ENCODE assay signal across 8 cellular contexts in the genomic region with DNA sequence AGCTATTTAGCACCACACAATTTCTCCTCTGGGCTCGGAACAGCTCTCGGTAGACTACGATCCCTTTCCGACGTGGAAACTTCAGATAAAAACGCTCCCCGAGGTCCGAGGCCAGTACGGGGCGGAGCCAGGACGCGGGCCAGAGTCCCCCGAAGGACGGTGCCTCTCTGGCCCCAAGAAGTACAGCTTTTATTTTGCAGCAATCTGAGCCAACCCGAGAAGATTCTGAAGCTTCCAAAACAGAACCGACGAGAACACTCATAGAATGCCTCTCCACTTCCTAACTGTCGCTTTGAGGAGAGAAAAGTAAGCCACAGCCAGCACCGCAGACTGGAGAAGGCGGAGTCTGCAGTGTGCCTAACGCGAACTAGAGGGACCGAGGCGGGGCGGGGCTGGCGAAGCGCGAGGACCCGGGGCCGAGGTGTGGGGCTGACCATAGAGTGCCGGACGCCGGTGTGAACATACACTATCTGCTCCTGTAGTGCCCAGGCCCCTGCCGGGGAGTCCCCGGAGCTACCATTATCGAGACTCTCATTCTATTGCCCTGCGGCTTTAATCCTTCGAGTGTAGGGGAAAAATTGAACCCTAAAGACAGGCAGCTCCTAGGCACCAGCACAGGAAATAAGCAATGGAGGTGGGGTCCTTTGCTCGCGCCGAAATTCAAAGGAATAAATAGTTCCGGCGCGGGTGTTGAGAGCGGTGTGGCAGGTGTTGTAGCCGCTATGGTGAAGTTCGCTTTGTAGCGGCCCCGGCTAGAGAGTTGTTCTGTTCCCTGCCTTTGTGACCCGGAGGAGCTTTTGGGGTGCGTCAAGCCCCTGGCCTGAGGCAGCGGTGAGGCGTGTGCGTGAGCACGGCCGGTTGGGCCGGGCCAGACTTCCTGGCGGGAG. TPM values are rescaled to one million over a fixed set of nuclear protein-coding genes. Genes with fewer than 3 reads are reported as not detected.
DNase-seq lines count a peak whose midpoint lies in the region; ATAC-seq and TF ChIP-seq lines count a peak whose summit lies in the region.

A gene (plus strand): TSS at position 663 of the 887 bp plus-strand sequence. CDS start 1,076 bp downstream, outside the sequence.

- H3K36me3 Mint-ChIP-seq in activated T-cell treated with anti-CD3 and anti-CD28 coated beads, Interleukin-2, amount 50 U/mL, for 24 hours (ENCODE audit: low read depth), result peaks cover 49% of the 10 kb centered on the region

- DNase-seq in DMS153 (lab: John Stamatoyannopoulos, UW) (peak; percentile 87), PC-9 (peak; percentile 75 to 95)
- DNase-seq in Jurkat, Clone E6-1 (ENCODE audit: low read depth, low spot score), result peak; percentile 94
- peak; percentile 96 for DNase-seq in activated T-cell treated with anti-CD3 and anti-CD28 coated beads, Interleukin-2, amount 50 U/mL, for 24 hours
- DNase-seq in stimulated activated CD8-positive, alpha-beta memory T cell treated with anti-CD3 and anti-CD28 coated beads, Interleukin-7, amount 100 ng/mL, for 1 hour (ENCODE audit: low read depth in 2 of 2), result peak; percentile 86 to 87

- no peaks in the 10 kb centered on the region for H3K9me2 ChIP-seq in PC-9 (ENCODE audit: insufficient read depth)

- no peaks in the 10 kb centered on the region; the same call in 1 of the 2 replicates for H4K20me1 ChIP-seq in PC-9 (ENCODE audit: insufficient read depth)

- CTCF ChIA-PET in PC-9 (lab: Charles Lee), result no interaction called here

- POLR2A ChIA-PET in PC-9 (lab: Charles Lee; ENCODE audit: unreplicated experiment), result interaction anchor here (0.6 to 0.7 kb wide), 6 partner anchors 11 to 582 kb away, joined by 3 to 11 read pairs (median 4); no protein-coding TSS in a partner anchor

- H3K4me1 ChIP-seq in PC-9 (replicated peaks; ENCODE audit: insufficient read depth) (peaks cover 22% of the 10 kb centered on the region), esophagus (ENCODE audit: control insufficient read depth in 2 of 2, insufficient read depth in 2 of 2, low read length in 1 of 2) (no peaks in the 10 kb centered on the region), mucosa of stomach (ENCODE audit: control insufficient read depth, insufficient read depth, low read length) (peaks cover 8% of the 10 kb centered on the region)

- peaks cover 12% of the 10 kb centered on the region for H3K79me2 ChIP-seq in PC-9 (ENCODE audit: low read depth)

- ATAC-seq in GM21619 (IDR thresholded peaks at IDR 0.05; ENCODE audit: unreplicated experiment), result peak; percentile 89

- peaks cover 4% of the 10 kb centered on the region; the same call in 1 of the 2 replicates for H3F3A ChIP-seq in PC-9 (ENCODE audit: insufficient read depth, low read depth)

- no peaks in the 10 kb centered on the region for H3K36me3 ChIP-seq in PC-9 (ENCODE audit: low read depth)
- no peaks in the 10 kb centered on the region for H3K36me3 ChIP-seq in esophagus (ENCODE audit: control insufficient read depth in 2 of 2, insufficient read depth in 2 of 2, low read length in 1 of 2)
- H3K36me3 ChIP-seq in mucosa of stomach (ENCODE audit: control insufficient read depth, insufficient read depth, low read length), result no peaks in the 10 kb centered on the region

- peak within 1 kb of the TSS; percentile 90 for H3K9ac ChIP-seq in mucosa of stomach (ENCODE audit: low read length)

- H3K4me3 ChIP-seq in Jurkat, Clone E6-1 (ENCODE audit: low read length), result peak within 1 kb of the TSS; percentile 86
- H3K4me3 ChIP-seq in PC-9, result peak within 1 kb of the TSS; percentile 71
- peak within 1 kb of the TSS; percentile 62 to 69 for H3K4me3 ChIP-seq in esophagus (ENCODE audit: low read depth in 1 of 2, low read length in 2 of 2)
- peak within 1 kb of the TSS; percentile 78 for H3K4me3 ChIP-seq in mucosa of stomach (ENCODE audit: low read length)

- H2AFZ ChIP-seq in PC-9, result peak within 1 kb of the TSS; percentile 87

- peak within 1 kb of the TSS; percentile 98 for H3K4me3 Mint-ChIP-seq in activated T-cell treated with anti-CD3 and anti-CD28 coated beads, Interleukin-2, amount 50 U/mL, for 24 hours

- BruUV-seq in PC-9 (replicated peaks; lab: Mats Ljungman, UMichigan), result TSS peak; percentile 81

- peak within 1 kb of the TSS; percentile 85 for H3K27ac ChIP-seq in PC-9
- peak within 1 kb of the TSS; percentile 89 to 95 for H3K27ac ChIP-seq in esophagus (ENCODE audit: low read depth in 2 of 2, low read length in 1 of 2)

- peak within 1 kb of the TSS; percentile 99 for H3K27ac Mint-ChIP-seq in activated T-cell treated with anti-CD3 and anti-CD28 coated beads, Interleukin-2, amount 50 U/mL, for 24 hours

- H3K4me1 Mint-ChIP-seq in activated T-cell treated with anti-CD3 and anti-CD28 coated beads, Interleukin-2, amount 50 U/mL, for 24 hours (ENCODE audit: low read depth), result peaks cover 46% of the 10 kb centered on the region

- no peak for TF ChIP-seq CTCF in PC-9 (conservative IDR thresholded peaks at IDR 0.05)

- no peaks in the 10 kb centered on the region for H3K27me3 Mint-ChIP-seq in activated T-cell treated with anti-CD3 and anti-CD28 coated beads, Interleukin-2, amount 50 U/mL, for 24 hours

- H3K9me3 ChIP-seq in PC-9 (ENCODE audit: insufficient read depth, low read depth), result no peaks in the 10 kb centered on the region; the same call in 1 of the 2 replicates
- no peaks in the 10 kb centered on the region for H3K9me3 ChIP-seq in esophagus (ENCODE audit: control insufficient read depth in 2 of 2, insufficient read depth in 1 of 2, low read depth in 1 of 2, low read length in 1 of 2)
- no peaks in the 10 kb centered on the region for H3K9me3 ChIP-seq in mucosa of stomach (ENCODE audit: control insufficient read depth, low read length)

- H3K4me2 ChIP-seq in PC-9, result peak within 1 kb of the TSS; percentile 97

- WGBS in esophagus, 2 donors, result 0% methylated on average over 58 of the region's 58 CpGs

- no peaks in the 10 kb centered on the region for H3K9me3 Mint-ChIP-seq in activated T-cell treated with anti-CD3 and anti-CD28 coated beads, Interleukin-2, amount 50 U/mL, for 24 hours

- no peaks in the 10 kb centered on the region for H3K27me3 ChIP-seq in PC-9 (ENCODE audit: insufficient read depth, low read depth)
- no peaks in the 10 kb centered on the region for H3K27me3 ChIP-seq in esophagus (ENCODE audit: control insufficient read depth in 1 of 2, insufficient read depth in 2 of 2, low read length in 2 of 2)
- H3K27me3 ChIP-seq in mucosa of stomach (ENCODE audit: control insufficient read depth, insufficient read depth, low read length), result no peaks in the 10 kb centered on the region

- intact Hi-C loops in PC-9 (cut with micrococcal nuclease; ENCODE audit: unreplicated experiment), result loop anchor here (2.0 to 5.0 kb wide), 2 partner anchors 19 to 653 kb away; a partner anchor contains a TSS

RNA-seq across cellular contexts. Expression of the gene that starts here (rescaled TPM):
- 38.4 TPM for polyA plus RNA-seq in Jurkat, Clone E6-1 (2012; ENCODE audit: insufficient read depth, insufficient read length)
- total RNA-seq in PC-9 (2021), result 29.2 and 40.5 TPM in 2 replicates
- 1 to 10 TPM; 2.8 to 6.5 TPM for polyA plus RNA-seq in esophagus

Comparison
In these comparisons a context has a peak if more than half of its experiments do, and no peak if none do; other contexts are left out.
1. Peak in every context shown above with its lines: DNase-seq, ATAC-seq, H3K4me3 ChIP-seq and H3K27ac ChIP-seq.